10 cellular contexts compared by ENCODE assay signal in genomic region chr5:143262393-143263174, GRCh38.
DNase-seq lines count a peak whose midpoint lies in the region; ATAC-seq and TF ChIP-seq lines count a peak whose summit lies in the region.
"Had no signal": no experiment of that assay in that cellular context is flagged by ENCODE, and none has a peak within 500 bp of the region (broad histone marks: within the 10 kb centered on the region; RNA-seq: fewer than 3 reads in every experiment).

No MANE protein-coding gene starts in this region.

- peak overlapping the region in 1 of 2 experiments; percentile 79; a peak in 2 of 4 replicates for H3K27ac ChIP-seq in SK-N-SH (ENCODE audit: low read depth in 2 of 2, low read length in 1 of 2)

- H3K9me3 Mint-ChIP-seq in natural killer cell treated with Interleukin-12 subunit alpha and Interleukin-12 subunit beta and Interleukin-15 and Interleukin-18, amount 100 ng/mL, for 72 hours: peaks cover 10% of the 10 kb centered on the region
- peaks cover 21% of the 10 kb centered on the region for H3K9me3 Mint-ChIP-seq in progenitor cell of endocrine pancreas (ENCODE audit: low read depth)

- H3K4me3 ChIP-seq in SK-N-SH (ENCODE audit: low read depth in 2 of 2, low read length in 1 of 2): no peak overlapping the region

- H2AFZ ChIP-seq in SK-N-SH (ENCODE audit: low read depth): peak overlapping the region; percentile 44

- peaks cover 16% of the 10 kb centered on the region for H3K36me3 Mint-ChIP-seq in natural killer cell treated with Interleukin-12 subunit alpha and Interleukin-12 subunit beta and Interleukin-15 and Interleukin-18, amount 100 ng/mL, for 72 hours
- H3K36me3 Mint-ChIP-seq in progenitor cell of endocrine pancreas (ENCODE audit: insufficient read depth): peaks cover 1% of the 10 kb centered on the region

- DNase-seq in SK-N-SH (no peak), HK-2 (ENCODE audit: unreplicated experiment) (no peak), NCI-H526 (lab: John Stamatoyannopoulos, UW) (no peak), progenitor cell of endocrine pancreas (ENCODE audit: low spot score, unreplicated experiment) (no peak), NCI-H2107 (lab: John Stamatoyannopoulos, UW) (no peak)
- no peak for DNase-seq in natural killer cell treated with Interleukin-12 subunit alpha and Interleukin-12 subunit beta and Interleukin-15 and Interleukin-18, amount 100 ng/mL, for 72 hours (ENCODE audit: low spot score)

- H3K9ac ChIP-seq in SK-N-SH: no peak overlapping the region; the same call in 1 of the 2 replicates

- peaks cover 14% of the 10 kb centered on the region for H3F3A ChIP-seq in SK-N-SH (replicated peaks; ENCODE audit: insufficient read depth)

- H3K27me3 Mint-ChIP-seq in natural killer cell treated with Interleukin-12 subunit alpha and Interleukin-12 subunit beta and Interleukin-15 and Interleukin-18, amount 100 ng/mL, for 72 hours: no peaks in the 10 kb centered on the region
- H3K27me3 Mint-ChIP-seq in progenitor cell of endocrine pancreas: no peaks in the 10 kb centered on the region
- H3K27me3 Mint-ChIP-seq: memory B cell; stimulated activated memory B cell treated with anti-CD40 and anti-IgM and Interleukin-4, amounts not matched to agents 10 μg/mL and 1 μg/mL and 100 μg/mL, for 72 hours had no signal

- no peaks in the 10 kb centered on the region for H3K36me3 ChIP-seq in SK-N-SH (replicated peaks in 1 of 2; ENCODE audit: control insufficient read depth in 1 of 2, insufficient read depth in 2 of 2, low read length in 1 of 2)

- peak in 1 of 2 experiments; percentile 45; a peak in 1 of 4 replicates for TF ChIP-seq EP300 in SK-N-SH (IDR thresholded peaks at IDR 0.05; ENCODE audit: borderline replicate concordance in 1 of 2, low read depth in 1 of 2, low read length in 1 of 2)

- H3K4me3 Mint-ChIP-seq in natural killer cell treated with Interleukin-12 subunit alpha and Interleukin-12 subunit beta and Interleukin-15 and Interleukin-18, amount 100 ng/mL, for 72 hours: peak overlapping the region; percentile 59
- H3K4me3 Mint-ChIP-seq in progenitor cell of endocrine pancreas (ENCODE audit: low read depth): no peak overlapping the region
- H3K4me3 Mint-ChIP-seq: memory B cell; stimulated activated memory B cell treated with anti-CD40 and anti-IgM and Interleukin-4, amounts not matched to agents 10 μg/mL and 1 μg/mL and 100 μg/mL, for 72 hours had no signal

- H3K79me2 ChIP-seq in SK-N-SH (ENCODE audit: insufficient read depth): no peaks in the 10 kb centered on the region

- no peaks in the 10 kb centered on the region for H3K27me3 ChIP-seq in SK-N-SH (ENCODE audit: insufficient read depth)

- peaks cover 25 to 43% of the 10 kb centered on the region in 2 donors for H3K4me1 Mint-ChIP-seq in natural killer cell treated with Interleukin-12 subunit alpha and Interleukin-12 subunit beta and Interleukin-15 and Interleukin-18, amount 100 ng/mL, for 72 hours (ENCODE audit: low read depth in 2 of 2)
- H3K4me1 Mint-ChIP-seq in progenitor cell of endocrine pancreas (ENCODE audit: low read depth): peaks cover 7% of the 10 kb centered on the region
- H3K4me1 Mint-ChIP-seq: memory B cell; stimulated activated memory B cell treated with anti-CD40 and anti-IgM and Interleukin-4, amounts not matched to agents 10 μg/mL and 1 μg/mL and 100 μg/mL, for 72 hours had no signal

- H3K9me2 ChIP-seq in SK-N-SH: no peaks in the 10 kb centered on the region

- H4K20me1 ChIP-seq in SK-N-SH (ENCODE audit: insufficient read depth): no peaks in the 10 kb centered on the region

- TF ChIP-seq CTCF in SK-N-SH (IDR thresholded peaks at IDR 0.05): no peak
- no peak for TF ChIP-seq CTCF in progenitor cell of endocrine pancreas (IDR thresholded peaks at IDR 0.05; ENCODE audit: unreplicated experiment)

- ATAC-seq in GM18867 (IDR thresholded peaks at IDR 0.05; ENCODE audit: unreplicated experiment) (peak; percentile 68), HG02884 (IDR thresholded peaks at IDR 0.05; ENCODE audit: unreplicated experiment) (peak; percentile 86)
- peak; percentile 82 to 86 for ATAC-seq in natural killer cell treated with Interleukin-12 subunit alpha and Interleukin-12 subunit beta and Interleukin-15 and Interleukin-18, amount 100 ng/mL, for 72 hours
- ATAC-seq: stimulated activated memory B cell treated with anti-CD40 and anti-IgM and Interleukin-4, amounts not matched to agents 10 μg/mL and 1 μg/mL and 100 μg/mL, for 72 hours had no signal

- POLR2A ChIA-PET in SK-N-SH (lab: Yijun Ruan, JAX): no interaction called here

- TF ChIP-seq RAD21 in SK-N-SH (IDR thresholded peaks at IDR 0.05; ENCODE audit: low read length): no peak

- 87% methylated on average over 1 of the region's 1 CpG for WGBS in SK-N-SH (ENCODE audit: low lambda C conversion rate)

- CTCF ChIA-PET in SK-N-SH (lab: Yijun Ruan, JAX): no interaction called here

- peak overlapping the region; percentile 77 to 86 for H3K27ac Mint-ChIP-seq in natural killer cell treated with Interleukin-12 subunit alpha and Interleukin-12 subunit beta and Interleukin-15 and Interleukin-18, amount 100 ng/mL, for 72 hours
- H3K27ac Mint-ChIP-seq in progenitor cell of endocrine pancreas: no peak overlapping the region
- H3K27ac Mint-ChIP-seq: memory B cell; stimulated activated memory B cell treated with anti-CD40 and anti-IgM and Interleukin-4, amounts not matched to agents 10 μg/mL and 1 μg/mL and 100 μg/mL, for 72 hours had no signal

- no peak overlapping the region for H3K4me2 ChIP-seq in SK-N-SH

- H3K4me1 ChIP-seq in SK-N-SH (ENCODE audit: control insufficient read depth in 1 of 2, insufficient read depth in 2 of 2, low read depth in 1 of 2, low read length in 1 of 2): no peaks in the 10 kb centered on the region

- no peaks in the 10 kb centered on the region for H3K9me3 ChIP-seq in SK-N-SH

TF ChIP-seq in SK-N-SH, 30 proteins besides CTCF, POLR2A, EP300 and RAD21 (continues in another document):
- TF ChIP-seq FOSL2 (IDR thresholded peaks at IDR 0.05; ENCODE audit: borderline replicate concordance, low read depth) (peak; percentile 76; the same call in 1 of the 2 replicates), RXRA (IDR thresholded peaks at IDR 0.05; ENCODE audit: borderline replicate concordance, low read depth) (no peak), ELF1 (IDR thresholded peaks at IDR 0.05) (no peak), MEF2A (IDR thresholded peaks at IDR 0.05; ENCODE audit: borderline replicate concordance, low read depth) (peak; percentile 83), RFX5 (IDR thresholded peaks at IDR 0.05; ENCODE audit: low read length) (no peak), POLR2AphosphoS5 (IDR thresholded peaks at IDR 0.05; ENCODE audit: low read depth, low read length) (no peak), GABPA (IDR thresholded peaks at IDR 0.05; ENCODE audit: low read depth) (no peak), SIN3A (IDR thresholded peaks at IDR 0.05; ENCODE audit: borderline replicate concordance, low read depth, low read length) (no peak), REST (IDR thresholded peaks at IDR 0.05; ENCODE audit: low read depth, low read length) (no peak), NFIC (IDR thresholded peaks at IDR 0.05; ENCODE audit: borderline replicate concordance) (no peak), GATA2 (CRISPR knock-in tag; IDR thresholded peaks at IDR 0.05) (no peak), RCOR1 (IDR thresholded peaks at IDR 0.05; ENCODE audit: low read length) (no peak), IRF3 (IDR thresholded peaks at IDR 0.05; ENCODE audit: low read depth, low read length) (no peak), CHD2 (IDR thresholded peaks at IDR 0.05; ENCODE audit: low read length, partially characterized antibody) (no peak), TCF12 (IDR thresholded peaks at IDR 0.05) (peak; percentile 35; the same call in 1 of the 2 replicates), JUND (IDR thresholded peaks at IDR 0.05) (peak; percentile 55)
